8 cellular contexts compared by ENCODE assay signal in genomic region chr5:115841382-115842088, GRCh38. TPM values are rescaled to one million over a fixed set of nuclear protein-coding genes. Genes with fewer than 3 reads are reported as not detected.
DNase-seq lines count a peak whose midpoint lies in the region; ATAC-seq and TF ChIP-seq lines count a peak whose summit lies in the region.

AP3S1 (plus strand) TSS chr5:115841935; CDS start chr5:115842038, 103 bp downstream.
ATG12 (minus strand) TSS chr5:115841565; CDS start chr5:115841552, 13 bp downstream.

- peak within 1 kb of the TSS; percentile 100 for H3K4me3 ChIP-seq in GM12864 (ENCODE audit: low read depth, low read length)

- H3K36me3 Mint-ChIP-seq in activated naive CD8-positive, alpha-beta T cell: peaks cover 4% of the 10 kb centered on the region

- H3K4me1 Mint-ChIP-seq in activated naive CD8-positive, alpha-beta T cell (ENCODE audit: low read depth): peaks cover 65% of the 10 kb centered on the region

- TF ChIP-seq CTCF in GM12864 (IDR thresholded peaks at IDR 0.05; ENCODE audit: low read depth, low read length, missing control alignments): no peak
- TF ChIP-seq CTCF in omental fat pad (IDR thresholded peaks at IDR 0.05): no peak

- peak within 1 kb of the TSS; percentile 100 for H3K27ac Mint-ChIP-seq in activated naive CD8-positive, alpha-beta T cell

- H3K9me3 Mint-ChIP-seq in activated naive CD8-positive, alpha-beta T cell (ENCODE audit: low read depth): no peaks in the 10 kb centered on the region

- ATAC-seq in HG02678 (IDR thresholded peaks at IDR 0.05; ENCODE audit: unreplicated experiment) (peak; percentile 80), omental fat pad (ENCODE audit: low FRiP score) (peak; percentile 98)

- H3K27ac ChIP-seq in temporal lobe (ENCODE audit: low read depth, low read length): peak within 1 kb of the TSS; percentile 83

- peak; percentile 87 for DNase-seq in GM12864 (ENCODE audit: low read depth)
- peak; percentile 75 for DNase-seq in NCI-H1105 treated with DMSO at 0.1 percent for 48 hours (lab: John Stamatoyannopoulos, UW)
- peak; percentile 89 for DNase-seq in SKM-1 treated with dmso at 0.1 percent for 144 hours (lab: John Stamatoyannopoulos, UW; ENCODE audit: unreplicated experiment)
- peak; percentile 92 for DNase-seq in glomerular visceral epithelial cell (ENCODE audit: extremely low spot score)
- DNase-seq in omental fat pad (ENCODE audit: low spot score): peak; percentile 69

- no peaks in the 10 kb centered on the region for H3K27me3 Mint-ChIP-seq in activated naive CD8-positive, alpha-beta T cell

- H3K4me3 Mint-ChIP-seq in activated naive CD8-positive, alpha-beta T cell: peak within 1 kb of the TSS; percentile 96

RNA-seq across cellular contexts. Expression of gene AP3S1, which starts in this region (rescaled TPM):
- total RNA-seq in omental fat pad (10 to 100 TPM; 59.6 to 86.9 (median 77.6) TPM), temporal lobe (89.5 TPM)

RNA-seq across cellular contexts. Expression of gene ATG12, which starts in this region (rescaled TPM):
- total RNA-seq in omental fat pad (10 to 100 TPM; 40.6 to 58.8 (median 51.4) TPM), temporal lobe (51.9 TPM)

Comparison
In these comparisons a context has a peak if more than half of its experiments do, and no peak if none do; other contexts are left out.
1. Peak in every context shown above with its lines: DNase-seq, ATAC-seq, H3K4me3 ChIP-seq and H3K27ac ChIP-seq.